8 cellular contexts compared by ENCODE assay signal in the genomic region with DNA sequence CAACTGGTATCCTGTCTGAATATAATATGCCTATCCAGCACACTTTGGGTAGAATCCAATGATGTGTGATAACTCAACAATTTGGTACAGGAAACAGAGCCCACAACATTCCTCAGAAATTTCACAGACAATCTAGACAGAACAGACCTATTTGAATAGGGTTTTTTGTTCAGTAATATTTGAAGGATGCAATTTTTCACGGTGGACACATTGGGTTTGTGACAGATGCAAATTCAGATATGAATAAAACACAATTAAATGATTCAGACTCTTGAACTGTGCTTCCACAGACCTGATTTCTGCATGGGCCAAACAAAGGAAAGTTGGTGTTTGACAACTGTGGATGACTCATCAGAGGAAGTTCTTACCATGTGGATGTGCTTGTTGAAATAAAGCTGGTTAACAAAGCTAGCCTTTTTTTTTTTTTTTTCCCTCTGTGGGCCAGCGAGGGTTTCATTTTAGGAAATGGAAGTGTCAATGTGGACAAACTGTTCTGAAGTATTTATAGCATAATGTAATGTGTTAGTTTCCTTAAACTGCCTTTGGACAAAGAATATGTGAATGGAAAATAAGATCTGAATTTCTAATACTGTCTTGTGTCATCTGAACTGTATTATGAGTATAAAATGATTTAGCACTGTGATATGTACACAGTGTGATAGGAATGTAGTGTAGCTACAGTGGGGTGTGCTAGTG. TPM values are rescaled to one million over a fixed set of nuclear protein-coding genes. Genes with fewer than 3 reads are reported as not detected.
DNase-seq lines count a peak whose midpoint lies in the region; ATAC-seq and TF ChIP-seq lines count a peak whose summit lies in the region.

No MANE protein-coding gene starts in this region.

- H3K4me1 ChIP-seq in right atrium auricular region: peaks cover 0 to 55% of the 10 kb centered on the region in 2 donors
- peaks cover 58% of the 10 kb centered on the region for H3K4me1 ChIP-seq in skeletal muscle satellite cell (ENCODE audit: control insufficient read depth, insufficient read depth, low read length)

- H3K27me3 ChIP-seq in right atrium auricular region (no peaks in the 10 kb centered on the region), skeletal muscle satellite cell (ENCODE audit: control insufficient read depth, insufficient read depth, low read length) (no peaks in the 10 kb centered on the region)

- intact Hi-C loops in Right ventricle myocardium inferior (cut with DNase I): loop anchor here (5.0 kb wide), 2 partner anchors 49 to 64 kb away; no protein-coding TSS in a partner anchor
- intact Hi-C loops in cardiac septum (cut with DNase I): loop anchor here (10.0 kb wide), 1 partner anchor 61 kb away; no protein-coding TSS in a partner anchor
- intact Hi-C loops in posterior cingulate gyrus (cut with DNase I): no loop called here

- H3K36me3 ChIP-seq in right atrium auricular region (no peaks in the 10 kb centered on the region), skeletal muscle satellite cell (ENCODE audit: insufficient read depth, low read length) (peaks cover 2% of the 10 kb centered on the region)

- H3K9me3 ChIP-seq in right atrium auricular region: no peaks in the 10 kb centered on the region
- H3K9me3 ChIP-seq in skeletal muscle satellite cell (replicated peaks; ENCODE audit: low read length): no peaks in the 10 kb centered on the region

- no peak for TF ChIP-seq CTCF in right atrium auricular region (IDR thresholded peaks at IDR 0.05)

- peak; percentile 82 for ATAC-seq in Right ventricle myocardium inferior

- peak overlapping the region; percentile 68 for H3K9ac ChIP-seq in skeletal muscle satellite cell (ENCODE audit: low read depth, low read length)

- H3K4me2 ChIP-seq in skeletal muscle satellite cell (ENCODE audit: low read length): peak overlapping the region; percentile 63

- peak overlapping the region; percentile 72 to 81 for H3K27ac ChIP-seq in right atrium auricular region

- no peak overlapping the region for H3K4me3 ChIP-seq in right atrium auricular region
- H3K4me3 ChIP-seq in skeletal muscle satellite cell (ENCODE audit: low read length): peak overlapping the region; percentile 33

- DNase-seq in Right ventricle myocardium inferior (ENCODE audit: missing footprints) (no peak), cardiac septum (ENCODE audit: low spot score) (no peak), NCI-H69 (lab: John Stamatoyannopoulos, UW) (peak; percentile 79), amniotic stem cell (lab: John Stamatoyannopoulos, UW) (peak; percentile 72), right atrium auricular region (ENCODE audit: low spot score) (no peak), NCI-H510A (lab: John Stamatoyannopoulos, UW) (no peak), posterior cingulate gyrus (no peak)

RNA-seq across cellular contexts. Expression of a gene that starts 43.2 kb away (rescaled TPM):
- total RNA-seq in Right ventricle myocardium inferior (14.3 TPM), cardiac septum (11.9 TPM), right atrium auricular region (10 to 100 TPM in 1 of 2 donors, 1 to 10 TPM in 1; 9.6 to 11.8 TPM)
- total RNA-seq in skeletal muscle satellite cell (2012; rRNA removed): 11.8 and 14.7 TPM in 2 replicates

Comparison
In these comparisons a context has a peak if more than half of its experiments do, and no peak if none do; other contexts are left out.
1. DNase-seq: peak in NCI-H69 (single experiment) and amniotic stem cell (single experiment); none in Right ventricle myocardium inferior (single experiment), cardiac septum (single experiment), right atrium auricular region (single experiment), NCI-H510A (single experiment) and posterior cingulate gyrus (0 of 10).